ENCODE assay signal across 17 cellular contexts in the genomic region with DNA sequence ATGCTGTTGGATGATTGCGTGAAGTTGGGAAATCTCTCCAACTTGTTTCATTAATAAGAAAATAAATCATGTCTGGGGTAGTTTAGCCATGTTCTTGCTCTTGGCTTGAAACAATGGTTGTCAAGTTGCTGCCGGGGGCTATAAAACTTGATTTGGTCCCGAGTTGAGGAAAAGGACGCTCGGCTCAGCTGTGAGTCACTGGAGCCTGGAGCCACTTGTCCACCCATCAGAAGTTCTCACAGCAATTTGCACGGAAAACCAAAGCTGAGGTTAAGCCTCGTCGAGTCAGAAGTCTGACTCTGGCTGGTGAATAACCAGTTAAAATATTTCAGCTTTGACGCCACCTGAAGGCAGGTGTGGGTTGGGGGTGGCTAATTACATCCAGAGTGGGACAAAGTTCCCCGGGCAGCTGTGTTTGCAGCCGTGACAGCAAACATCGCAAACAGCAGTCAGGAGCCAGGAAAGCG. TPM values are rescaled to one million over a fixed set of nuclear protein-coding genes. Genes with fewer than 3 reads are reported as not detected.
DNase-seq lines count a peak whose midpoint lies in the region; ATAC-seq and TF ChIP-seq lines count a peak whose summit lies in the region.
"Had no signal": no experiment of that assay in that cellular context is flagged by ENCODE, and none has a peak within 500 bp of the region (broad histone marks: within the 10 kb centered on the region; RNA-seq: fewer than 3 reads in every experiment).

No MANE protein-coding gene starts in this region.

- no peak for TF ChIP-seq POLR2A in HCT116 (IDR thresholded peaks at IDR 0.05; ENCODE audit: borderline replicate concordance, extremely low read depth, insufficient read depth, insufficient read length)

- no peak overlapping the region for H3K4me3 ChIP-seq in AG04449 (ENCODE audit: low read depth, low read length)
- H3K4me3 ChIP-seq in HCT116 (replicated peaks in 1 of 2; ENCODE audit: low read depth in 1 of 2, low read length in 2 of 2) = no peak overlapping the region
- H3K4me3 ChIP-seq in SK-N-SH (ENCODE audit: low read depth in 2 of 2, low read length in 1 of 2) = no peak overlapping the region
- no peak overlapping the region for H3K4me3 ChIP-seq in Karpas-422 (ENCODE audit: low read length)
- H3K4me3 ChIP-seq: heart left ventricle had no signal

- H3K9me3 ChIP-seq in HCT116 (ENCODE audit: control insufficient read depth in 1 of 2, insufficient read depth in 1 of 2, low read depth in 1 of 2, low read length in 2 of 2) (no peaks in the 10 kb centered on the region), SK-N-SH (no peaks in the 10 kb centered on the region), Karpas-422 (ENCODE audit: low read length) (no peaks in the 10 kb centered on the region)

- no peak for TF ChIP-seq EP300 in SK-N-SH (IDR thresholded peaks at IDR 0.05; ENCODE audit: borderline replicate concordance in 1 of 2, low read depth in 1 of 2, low read length in 1 of 2)

- no peak; the same call in 1 of the 2 replicates for ATAC-seq in HCT116
- no peak for ATAC-seq in GM18517 (IDR thresholded peaks at IDR 0.05; ENCODE audit: unreplicated experiment)
- ATAC-seq: activated CD4-positive, CD25-positive, alpha-beta regulatory T cell treated with anti-CD3 and anti-CD28 coated beads, Interleukin-2, amount 50 U/mL, for 24 hours; heart left ventricle; sciatic nerve had no signal

- CTCF ChIA-PET in AG04449 (lab: Yijun Ruan, JAX) = interaction anchor here (0.7 to 6.1 kb wide), 4 partner anchors 8 to 175 kb away, joined by 3 to 48 read pairs (median 4); no protein-coding TSS in a partner anchor
- CTCF ChIA-PET in HCT116 (lab: Charles Lee) = interaction anchor here (1.2 to 2.3 kb wide), 2 partner anchors 8 to 174 kb away, joined by 4 to 15 read pairs; no protein-coding TSS in a partner anchor
- CTCF ChIA-PET in SK-N-SH (lab: Yijun Ruan, JAX) = interaction anchor here (0.6 to 3.3 kb wide), 5 partner anchors 8 to 331 kb away, joined by 3 to 16 read pairs (median 6); no protein-coding TSS in a partner anchor

- 33% methylated on average over 10 of the region's 13 CpGs for WGBS in SK-N-SH (ENCODE audit: low lambda C conversion rate)

- no peaks in the 10 kb centered on the region for H4K20me1 ChIP-seq in HCT116 (ENCODE audit: insufficient read depth)
- no peaks in the 10 kb centered on the region for H4K20me1 ChIP-seq in SK-N-SH (ENCODE audit: insufficient read depth)
- H4K20me1 ChIP-seq in Karpas-422 (ENCODE audit: insufficient read depth, low read depth, low read length) = no peaks in the 10 kb centered on the region

- RAD21 ChIA-PET in HCT116 (lab: Charles Lee; ENCODE audit: low non-redundant PET in 1 of 2, low total read pairs in 2 of 2, uncharacterized antibody in 2 of 2, unreplicated experiment in 2 of 2) = no interaction called here

- H3K79me2 ChIP-seq in HCT116 (ENCODE audit: insufficient read depth, low read length) (no peaks in the 10 kb centered on the region), SK-N-SH (ENCODE audit: insufficient read depth) (no peaks in the 10 kb centered on the region), Karpas-422 (ENCODE audit: low read length) (no peaks in the 10 kb centered on the region)

- H3F3A ChIP-seq in SK-N-SH (replicated peaks; ENCODE audit: insufficient read depth) = no peaks in the 10 kb centered on the region

- H3K9ac ChIP-seq in HCT116 (ENCODE audit: low read length) (no peak overlapping the region), SK-N-SH (no peak overlapping the region), Karpas-422 (ENCODE audit: low read length) (no peak overlapping the region)

- TF ChIP-seq RAD21 in HCT116 (IDR thresholded peaks at IDR 0.05; ENCODE audit: low read depth) = no peak
- no peak for TF ChIP-seq RAD21 in SK-N-SH (IDR thresholded peaks at IDR 0.05; ENCODE audit: low read length)

- H3K27ac ChIP-seq in HCT116 (ENCODE audit: low read depth, low read length) (no peak overlapping the region), SK-N-SH (ENCODE audit: low read depth in 2 of 2, low read length in 1 of 2) (peak overlapping the region in 1 of 2 experiments; percentile 10; a peak in 1 of 4 replicates), Karpas-422 (ENCODE audit: low read length) (no peak overlapping the region)
- H3K27ac ChIP-seq: heart left ventricle, HL-60 had no signal

- intact Hi-C loops in HCT116 (cut with micrococcal nuclease) (no loop called here), head of caudate nucleus (cut with DNase I) (no loop called here)

- no TSS peak for BruUV-seq in HCT116 (replicated peaks; lab: Mats Ljungman, UMichigan)

- POLR2A ChIA-PET in AG04449 (lab: Yijun Ruan, JAX) (no interaction called here), HCT116 (lab: Charles Lee) (interaction anchor here (0.6 kb wide), 1 partner anchor 34 kb away, joined by 3 read pairs; no protein-coding TSS in a partner anchor), SK-N-SH (lab: Yijun Ruan, JAX) (no interaction called here)

- TF ChIP-seq CTCF in AG04449 (IDR thresholded peaks at IDR 0.05; ENCODE audit: insufficient read depth, low read length, missing control alignments) = no peak
- no peak for TF ChIP-seq CTCF in HCT116 (IDR thresholded peaks at IDR 0.05 in 2 of 3, conservative IDR thresholded peaks at IDR 0.05 in 1 of 3; ENCODE audit: borderline replicate concordance in 1 of 3, insufficient read depth in 1 of 3, low read depth in 2 of 3, low read length in 2 of 3)
- no peak for TF ChIP-seq CTCF in SK-N-SH (IDR thresholded peaks at IDR 0.05)

- H3K36me3 ChIP-seq in HCT116 (ENCODE audit: control insufficient read depth in 1 of 2, insufficient read depth in 2 of 2, low read length in 2 of 2) (no peaks in the 10 kb centered on the region), SK-N-SH (replicated peaks in 1 of 2; ENCODE audit: control insufficient read depth in 1 of 2, insufficient read depth in 2 of 2, low read length in 1 of 2) (no peaks in the 10 kb centered on the region), Karpas-422 (ENCODE audit: insufficient read depth, low read length) (no peaks in the 10 kb centered on the region)
- H3K36me3 ChIP-seq: heart left ventricle had no signal

- H2AFZ ChIP-seq in HCT116 (ENCODE audit: low read depth, low read length, poor library complexity, severe bottlenecking) (no peak overlapping the region), SK-N-SH (ENCODE audit: low read depth) (peak overlapping the region; percentile 45; the same call in 1 of the 2 replicates), Karpas-422 (ENCODE audit: low read length) (no peak overlapping the region)

- H3K4me1 ChIP-seq in HCT116 (ENCODE audit: control insufficient read depth in 1 of 2, insufficient read depth in 2 of 2, low read length in 2 of 2) (peaks cover 23 to 29% of the 10 kb centered on the region in 2 experiments), SK-N-SH (ENCODE audit: control insufficient read depth in 1 of 2, insufficient read depth in 2 of 2, low read depth in 1 of 2, low read length in 1 of 2) (peaks cover 0 to 6% of the 10 kb centered on the region in 2 experiments; a peak in 1 of 4 replicates), Karpas-422 (ENCODE audit: low read length) (peaks cover 8% of the 10 kb centered on the region)
- H3K4me1 ChIP-seq: heart left ventricle had no signal

- H3K9me2 ChIP-seq in HCT116 (ENCODE audit: insufficient read depth) (no peaks in the 10 kb centered on the region), SK-N-SH (no peaks in the 10 kb centered on the region), Karpas-422 (replicated peaks; ENCODE audit: insufficient read depth, low read length) (no peaks in the 10 kb centered on the region)

- H3K27me3 ChIP-seq in HCT116 (ENCODE audit: insufficient read depth, low read length) (peaks cover 62% of the 10 kb centered on the region), SK-N-SH (ENCODE audit: insufficient read depth) (no peaks in the 10 kb centered on the region; the same call in 1 of the 2 replicates), Karpas-422 (ENCODE audit: low read length) (no peaks in the 10 kb centered on the region)

- DNase-seq in AG04449 (ENCODE audit: low read depth, low spot score) (peak; percentile 38), HCT116 (ENCODE audit: low read depth, low spot score) (no peak), SK-N-SH (no peak), islet precursor cell (peak; percentile 89), NCI-H2107 treated with DMSO at 0.1 percent for 48 hours (lab: John Stamatoyannopoulos, UW; ENCODE audit: unreplicated experiment) (no peak), Karpas-422 (no peak), head of caudate nucleus (no peak)
- DNase-seq: activated gamma-delta T cell, AML-193, cortex of kidney, heart left ventricle, NCI-H187, RPMI8226 had no signal

- H3K4me2 ChIP-seq in HCT116 (ENCODE audit: low read length) (peak overlapping the region; percentile 33), SK-N-SH (peak overlapping the region; percentile 57; the same call in 1 of the 2 replicates), Karpas-422 (ENCODE audit: low read depth, low read length, poor library complexity, severe bottlenecking) (no peak overlapping the region)

TF ChIP-seq in HCT116, 20 proteins besides CTCF, POLR2A, EP300 and RAD21:
- TF ChIP-seq YY1 (IDR thresholded peaks at IDR 0.05; ENCODE audit: extremely low read depth, insufficient replicate concordance, low read depth, low read length) (no peak), JUND (IDR thresholded peaks at IDR 0.05) (peak; percentile 15; the same call in 1 of the 2 replicates)

TF ChIP-seq in SK-N-SH, 30 proteins besides CTCF, POLR2A, EP300 and RAD21:
- TF ChIP-seq, protein P1, sequence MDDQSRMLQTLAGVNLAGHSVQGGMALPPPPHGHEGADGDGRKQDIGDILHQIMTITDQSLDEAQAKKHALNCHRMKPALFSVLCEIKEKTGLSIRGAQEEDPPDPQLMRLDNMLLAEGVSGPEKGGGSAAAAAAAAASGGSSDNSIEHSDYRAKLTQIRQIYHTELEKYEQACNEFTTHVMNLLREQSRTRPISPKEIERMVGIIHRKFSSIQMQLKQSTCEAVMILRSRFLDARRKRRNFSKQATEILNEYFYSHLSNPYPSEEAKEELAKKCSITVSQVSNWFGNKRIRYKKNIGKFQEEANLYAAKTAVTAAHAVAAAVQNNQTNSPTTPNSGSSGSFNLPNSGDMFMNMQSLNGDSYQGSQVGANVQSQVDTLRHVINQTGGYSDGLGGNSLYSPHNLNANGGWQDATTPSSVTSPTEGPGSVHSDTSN (IDR thresholded peaks at IDR 0.05) = peak; percentile 10; the same call in 1 of the 2 replicates
- TF ChIP-seq TCF12 (IDR thresholded peaks at IDR 0.05) = no peak
- TF ChIP-seq, protein P2, sequence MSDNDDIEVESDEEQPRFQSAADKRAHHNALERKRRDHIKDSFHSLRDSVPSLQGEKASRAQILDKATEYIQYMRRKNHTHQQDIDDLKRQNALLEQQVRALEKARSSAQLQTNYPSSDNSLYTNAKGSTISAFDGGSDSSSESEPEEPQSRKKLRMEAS (IDR thresholded peaks at IDR 0.05; ENCODE audit: low read depth) = no peak
TF ChIP-seq in SK-N-SH: peak in this region for 1.

RNA-seq across cellular contexts. Expression of gene RIPK4, which starts 19.7 kb away (rescaled TPM):
- 9.9 TPM for total RNA-seq in HCT116 (2021; ENCODE audit: unreplicated experiment)
- 8.2 and 11.1 TPM in 2 replicates for polyA plus RNA-seq in HCT116 (2012)
- 7.0 and 11.0 TPM in 2 replicates for polyA plus RNA-seq in SK-N-SH (2012; rRNA removed)
- 4.2 and 5.7 TPM in 2 replicates for polyA plus RNA-seq in SK-N-SH (2012; cell fraction: cytosol; rRNA removed)
- polyA plus RNA-seq in SK-N-SH (2012; cell fraction: nucleus; rRNA removed) = 33.7 and 42.4 TPM in 2 replicates
- not detected in 2 replicates for total RNA-seq in Karpas-422 (2014; rRNA removed; shearing (Covaris generic); ENCODE audit: low replicate concordance)

Comparison
In these comparisons a context has a peak if more than half of its experiments do, and no peak if none do; other contexts are left out.
1. DNase-seq: peak in AG04449 (single experiment) and islet precursor cell (single experiment); none in HCT116 (single experiment), SK-N-SH (single experiment), NCI-H2107 treated with DMSO at 0.1 percent for 48 hours (single experiment), Karpas-422 (single experiment) and head of caudate nucleus (0 of 42).
2. RNA of gene RIPK4, which starts 19.7 kb away (total RNA-seq): 9.9 TPM in HCT116 (single experiment); not detected in Karpas-422; every median in the first group is over 10 times any median in the second.